1 cellular context compared by ENCODE assay signal in genomic region chr1:162235261-162235780, GRCh38.
A peak's percentile ranks its signal among the peaks of the same experiment; 100 is the strongest.
TF ChIP-seq lines count a peak whose summit lies in the region.

No MANE protein-coding gene starts in this region.

TF ChIP-seq in HepG2, 621 proteins besides CTCF, POLR2A, EP300 and RAD21 (continued from another document and continues in another):
- TF ChIP-seq ZNF318 (CRISPR knock-in tag; IDR thresholded peaks at IDR 0.05) (no peak), MAF1 (CRISPR knock-in tag; IDR thresholded peaks at IDR 0.05; ENCODE audit: borderline replicate concordance) (no peak), PHF8 (CRISPR knock-in tag; IDR thresholded peaks at IDR 0.05) (no peak), SRSF9 (IDR thresholded peaks at IDR 0.05; ENCODE audit: borderline replicate concordance, insufficient read depth, low read depth, low read length, poor library complexity, severe bottlenecking) (no peak), ZNF354B (CRISPR knock-in tag; IDR thresholded peaks at IDR 0.05) (no peak), ZNF570 (CRISPR knock-in tag; IDR thresholded peaks at IDR 0.05; ENCODE audit: borderline replicate concordance) (no peak), ZNF512B (CRISPR knock-in tag; IDR thresholded peaks at IDR 0.05; ENCODE audit: borderline replicate concordance) (0 out of 2 replicates have a peak, but pooled peaks have one; percentile 42), GATAD1 (CRISPR knock-in tag; IDR thresholded peaks at IDR 0.05) (no peak), KLF11 (CRISPR knock-in tag; IDR thresholded peaks at IDR 0.05) (no peak), HCFC1 (IDR thresholded peaks at IDR 0.05; ENCODE audit: low read depth, low read length) (no peak), ESRRA (CRISPR knock-in tag; IDR thresholded peaks at IDR 0.05; ENCODE audit: low read depth) (peak; percentile 60; the same call in 1 of the 2 replicates), SPEN (CRISPR knock-in tag; IDR thresholded peaks at IDR 0.05; ENCODE audit: low read depth) (no peak), SIN3B (IDR thresholded peaks at IDR 0.05; ENCODE audit: low read length) (no peak), ZFP36L1 (CRISPR knock-in tag; IDR thresholded peaks at IDR 0.05) (0 out of 2 replicates have a peak, but pooled peaks have one; percentile 69), ZNF335 (CRISPR knock-in tag; IDR thresholded peaks at IDR 0.05) (no peak), ZNF737 (CRISPR knock-in tag; IDR thresholded peaks at IDR 0.05; ENCODE audit: borderline replicate concordance) (no peak), FOXO1 (CRISPR knock-in tag; IDR thresholded peaks at IDR 0.05) (peak; percentile 83), POLR2AphosphoS5 (IDR thresholded peaks at IDR 0.05; ENCODE audit: low read depth, low read length) (no peak), ZNF619 (CRISPR knock-in tag; IDR thresholded peaks at IDR 0.05) (no peak), PCBP2 (optimal IDR thresholded peaks at IDR 0.05; ENCODE audit: low read depth, low read length, poor library complexity, severe bottlenecking) (no peak), NFAT5 (CRISPR knock-in tag; IDR thresholded peaks at IDR 0.05) (no peak), ZNF782 (CRISPR knock-in tag; IDR thresholded peaks at IDR 0.05; ENCODE audit: borderline replicate concordance) (no peak), RCOR2 (CRISPR knock-in tag; IDR thresholded peaks at IDR 0.05) (peak; percentile 70; the same call in 1 of the 2 replicates), GTF3A (CRISPR knock-in tag; conservative IDR thresholded peaks at IDR 0.05) (no peak)
- TF ChIP-seq, protein P1, sequence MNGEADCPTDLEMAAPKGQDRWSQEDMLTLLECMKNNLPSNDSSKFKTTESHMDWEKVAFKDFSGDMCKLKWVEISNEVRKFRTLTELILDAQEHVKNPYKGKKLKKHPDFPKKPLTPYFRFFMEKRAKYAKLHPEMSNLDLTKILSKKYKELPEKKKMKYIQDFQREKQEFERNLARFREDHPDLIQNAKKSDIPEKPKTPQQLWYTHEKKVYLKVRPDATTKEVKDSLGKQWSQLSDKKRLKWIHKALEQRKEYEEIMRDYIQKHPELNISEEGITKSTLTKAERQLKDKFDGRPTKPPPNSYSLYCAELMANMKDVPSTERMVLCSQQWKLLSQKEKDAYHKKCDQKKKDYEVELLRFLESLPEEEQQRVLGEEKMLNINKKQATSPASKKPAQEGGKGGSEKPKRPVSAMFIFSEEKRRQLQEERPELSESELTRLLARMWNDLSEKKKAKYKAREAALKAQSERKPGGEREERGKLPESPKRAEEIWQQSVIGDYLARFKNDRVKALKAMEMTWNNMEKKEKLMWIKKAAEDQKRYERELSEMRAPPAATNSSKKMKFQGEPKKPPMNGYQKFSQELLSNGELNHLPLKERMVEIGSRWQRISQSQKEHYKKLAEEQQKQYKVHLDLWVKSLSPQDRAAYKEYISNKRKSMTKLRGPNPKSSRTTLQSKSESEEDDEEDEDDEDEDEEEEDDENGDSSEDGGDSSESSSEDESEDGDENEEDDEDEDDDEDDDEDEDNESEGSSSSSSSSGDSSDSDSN (CRISPR knock-in tag; IDR thresholded peaks at IDR 0.05), result no peak
- TF ChIP-seq, protein P2, sequence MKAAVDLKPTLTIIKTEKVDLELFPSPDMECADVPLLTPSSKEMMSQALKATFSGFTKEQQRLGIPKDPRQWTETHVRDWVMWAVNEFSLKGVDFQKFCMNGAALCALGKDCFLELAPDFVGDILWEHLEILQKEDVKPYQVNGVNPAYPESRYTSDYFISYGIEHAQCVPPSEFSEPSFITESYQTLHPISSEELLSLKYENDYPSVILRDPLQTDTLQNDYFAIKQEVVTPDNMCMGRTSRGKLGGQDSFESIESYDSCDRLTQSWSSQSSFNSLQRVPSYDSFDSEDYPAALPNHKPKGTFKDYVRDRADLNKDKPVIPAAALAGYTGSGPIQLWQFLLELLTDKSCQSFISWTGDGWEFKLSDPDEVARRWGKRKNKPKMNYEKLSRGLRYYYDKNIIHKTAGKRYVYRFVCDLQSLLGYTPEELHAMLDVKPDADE (CRISPR knock-in tag; IDR thresholded peaks at IDR 0.05), result no peak
- TF ChIP-seq, protein P3, sequence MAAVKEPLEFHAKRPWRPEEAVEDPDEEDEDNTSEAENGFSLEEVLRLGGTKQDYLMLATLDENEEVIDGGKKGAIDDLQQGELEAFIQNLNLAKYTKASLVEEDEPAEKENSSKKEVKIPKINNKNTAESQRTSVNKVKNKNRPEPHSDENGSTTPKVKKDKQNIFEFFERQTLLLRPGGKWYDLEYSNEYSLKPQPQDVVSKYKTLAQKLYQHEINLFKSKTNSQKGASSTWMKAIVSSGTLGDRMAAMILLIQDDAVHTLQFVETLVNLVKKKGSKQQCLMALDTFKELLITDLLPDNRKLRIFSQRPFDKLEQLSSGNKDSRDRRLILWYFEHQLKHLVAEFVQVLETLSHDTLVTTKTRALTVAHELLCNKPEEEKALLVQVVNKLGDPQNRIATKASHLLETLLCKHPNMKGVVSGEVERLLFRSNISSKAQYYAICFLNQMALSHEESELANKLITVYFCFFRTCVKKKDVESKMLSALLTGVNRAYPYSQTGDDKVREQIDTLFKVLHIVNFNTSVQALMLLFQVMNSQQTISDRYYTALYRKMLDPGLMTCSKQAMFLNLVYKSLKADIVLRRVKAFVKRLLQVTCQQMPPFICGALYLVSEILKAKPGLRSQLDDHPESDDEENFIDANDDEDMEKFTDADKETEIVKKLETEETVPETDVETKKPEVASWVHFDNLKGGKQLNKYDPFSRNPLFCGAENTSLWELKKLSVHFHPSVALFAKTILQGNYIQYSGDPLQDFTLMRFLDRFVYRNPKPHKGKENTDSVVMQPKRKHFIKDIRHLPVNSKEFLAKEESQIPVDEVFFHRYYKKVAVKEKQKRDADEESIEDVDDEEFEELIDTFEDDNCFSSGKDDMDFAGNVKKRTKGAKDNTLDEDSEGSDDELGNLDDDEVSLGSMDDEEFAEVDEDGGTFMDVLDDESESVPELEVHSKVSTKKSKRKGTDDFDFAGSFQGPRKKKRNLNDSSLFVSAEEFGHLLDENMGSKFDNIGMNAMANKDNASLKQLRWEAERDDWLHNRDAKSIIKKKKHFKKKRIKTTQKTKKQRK (IDR thresholded peaks at IDR 0.05; ENCODE audit: low read length), result no peak
